In genomic region chr9:21160178-21160577, GRCh38 we compare ENCODE assay signal across 1 cellular context.
TF ChIP-seq lines count a peak whose summit lies in the region.

No MANE protein-coding gene starts in this region.

TF ChIP-seq in endothelial cell of umbilical vein, 7 proteins besides CTCF, POLR2A, EP300 and RAD21:
- TF ChIP-seq MAX (IDR thresholded peaks at IDR 0.05; ENCODE audit: insufficient read depth, insufficient read length) (no peak), GATA2 (IDR thresholded peaks at IDR 0.05; ENCODE audit: insufficient read depth, insufficient read length, low read depth, low read length) (no peak), EZH2 (IDR thresholded peaks at IDR 0.05; ENCODE audit: borderline replicate concordance, low read depth, low read length, severe bottlenecking) (no peak), POLR2AphosphoS5 (IDR thresholded peaks at IDR 0.05; ENCODE audit: insufficient read depth, low read depth, low read length) (no peak), JUN (IDR thresholded peaks at IDR 0.05; ENCODE audit: borderline replicate concordance, insufficient read depth, insufficient read length, low read depth) (peak; percentile 33), MYC (IDR thresholded peaks at IDR 0.05; ENCODE audit: low read depth, low read length) (no peak), FOS (IDR thresholded peaks at IDR 0.05; ENCODE audit: borderline replicate concordance, insufficient read depth, low read length) (peak; percentile 12)
